ENCODE assay signal across 18 cellular contexts in genomic region chr2:64284751-64285150, GRCh38.
DNase-seq lines count a peak whose midpoint lies in the region; ATAC-seq and TF ChIP-seq lines count a peak whose summit lies in the region.
"Had no signal": no experiment of that assay in that cellular context is flagged by ENCODE, and none has a peak within 500 bp of the region (broad histone marks: within the 10 kb centered on the region; RNA-seq: fewer than 3 reads in every experiment).

No MANE protein-coding gene starts in this region.

- H3K4me1 Mint-ChIP-seq in activated T-helper 1 cell treated with anti-CD3 and anti-CD28 coated beads, Interleukin-12 subunit alpha, Interleukin-12 subunit beta, Interleukin-2, Interleukin-4 antibody, amounts not matched to agents 30 ng/mL and 10 ng/mL and 1 ng/mL, durations not matched to agents 14 hours and 24 hours and 36 hours (ENCODE audit: low read depth), result no peaks in the 10 kb centered on the region
- H3K4me1 Mint-ChIP-seq: activated naive CD8-positive, alpha-beta T cell treated with anti-CD3 and anti-CD28 coated beads for 36 hours had no signal

- no peak overlapping the region for H3K27ac Mint-ChIP-seq in activated T-helper 1 cell treated with anti-CD3 and anti-CD28 coated beads, Interleukin-12 subunit alpha, Interleukin-12 subunit beta, Interleukin-2, Interleukin-4 antibody, amounts not matched to agents 30 ng/mL and 10 ng/mL and 1 ng/mL, durations not matched to agents 14 hours and 24 hours and 36 hours
- H3K27ac Mint-ChIP-seq: activated naive CD8-positive, alpha-beta T cell treated with anti-CD3 and anti-CD28 coated beads for 36 hours had no signal

- H3K4me1 ChIP-seq in esophagus muscularis mucosa, result peaks cover 7 to 31% (median 28%) of the 10 kb centered on the region in 4 donors
- H3K4me1 ChIP-seq in rectal smooth muscle tissue (ENCODE audit: control insufficient read depth, insufficient read depth, low read length), result peaks cover 29% of the 10 kb centered on the region

- no peak for TF ChIP-seq CTCF in esophagus muscularis mucosa (IDR thresholded peaks at IDR 0.05)

- ATAC-seq in GM21825 (IDR thresholded peaks at IDR 0.05; ENCODE audit: unreplicated experiment), result no peak
- ATAC-seq: activated CD4-positive, CD25-positive, alpha-beta regulatory T cell treated with anti-CD3 and anti-CD28 coated beads, Interleukin-2, amount 50 U/mL, for 24 hours had no signal

- WGBS in esophagus muscularis mucosa, result 62% methylated on average over 3 of the region's 3 CpGs

- H3K27ac ChIP-seq in esophagus muscularis mucosa (replicated peaks in 1 of 4), result no peak overlapping the region
- peak overlapping the region; percentile 68 for H3K27ac ChIP-seq in rectal smooth muscle tissue (ENCODE audit: low read depth, low read length)

- intact Hi-C loops in esophagus muscularis mucosa (cut with DNase I), result no loop called here
- intact Hi-C loops in activated T-helper 1 cell treated with anti-CD3 and anti-CD28 coated beads, Interleukin-12 subunit alpha, Interleukin-12 subunit beta, Interleukin-2, Interleukin-4 antibody, amounts not matched to agents 30 ng/mL and 10 ng/mL and 1 ng/mL, durations not matched to agents 14 hours and 24 hours and 36 hours (cut with micrococcal nuclease), result no loop called here

- no peaks in the 10 kb centered on the region for H3K27me3 Mint-ChIP-seq in activated T-helper 1 cell treated with anti-CD3 and anti-CD28 coated beads, Interleukin-12 subunit alpha, Interleukin-12 subunit beta, Interleukin-2, Interleukin-4 antibody, amounts not matched to agents 30 ng/mL and 10 ng/mL and 1 ng/mL, durations not matched to agents 14 hours and 24 hours and 36 hours (ENCODE audit: insufficient read depth)
- H3K27me3 Mint-ChIP-seq: activated naive CD8-positive, alpha-beta T cell treated with anti-CD3 and anti-CD28 coated beads for 36 hours had no signal

- H3K9me3 Mint-ChIP-seq in activated T-helper 1 cell treated with anti-CD3 and anti-CD28 coated beads, Interleukin-12 subunit alpha, Interleukin-12 subunit beta, Interleukin-2, Interleukin-4 antibody, amounts not matched to agents 30 ng/mL and 10 ng/mL and 1 ng/mL, durations not matched to agents 14 hours and 24 hours and 36 hours, result no peaks in the 10 kb centered on the region
- H3K9me3 Mint-ChIP-seq: activated naive CD8-positive, alpha-beta T cell treated with anti-CD3 and anti-CD28 coated beads for 36 hours; neural crest cell had no signal

- no peak overlapping the region for H3K9ac ChIP-seq in rectal smooth muscle tissue (ENCODE audit: low read length)

- no peak overlapping the region for H3K4me3 Mint-ChIP-seq in activated T-helper 1 cell treated with anti-CD3 and anti-CD28 coated beads, Interleukin-12 subunit alpha, Interleukin-12 subunit beta, Interleukin-2, Interleukin-4 antibody, amounts not matched to agents 30 ng/mL and 10 ng/mL and 1 ng/mL, durations not matched to agents 14 hours and 24 hours and 36 hours
- H3K4me3 Mint-ChIP-seq: activated naive CD8-positive, alpha-beta T cell treated with anti-CD3 and anti-CD28 coated beads for 36 hours; neural crest cell had no signal

- no peaks in the 10 kb centered on the region for H3K9me3 ChIP-seq in esophagus muscularis mucosa
- H3K9me3 ChIP-seq: gastroesophageal sphincter, mucosa of descending colon had no signal

- TF ChIP-seq EP300 in esophagus muscularis mucosa (IDR thresholded peaks at IDR 0.05), result no peak

- no peak overlapping the region for H3K4me3 ChIP-seq in esophagus muscularis mucosa
- H3K4me3 ChIP-seq in rectal smooth muscle tissue (ENCODE audit: low read length), result no peak overlapping the region
- H3K4me3 ChIP-seq: gastroesophageal sphincter, mucosa of descending colon had no signal

- H3K27me3 ChIP-seq in esophagus muscularis mucosa, result no peaks in the 10 kb centered on the region
- H3K27me3 ChIP-seq in rectal smooth muscle tissue (ENCODE audit: control insufficient read depth, insufficient read depth, low read length), result no peaks in the 10 kb centered on the region
- H3K27me3 ChIP-seq: gastroesophageal sphincter had no signal

- H3K36me3 ChIP-seq in esophagus muscularis mucosa (no peaks in the 10 kb centered on the region), rectal smooth muscle tissue (ENCODE audit: control insufficient read depth, insufficient read depth, low read length) (no peaks in the 10 kb centered on the region)
- H3K36me3 ChIP-seq: gastroesophageal sphincter had no signal

- DNase-seq in DMS 273 (lab: John Stamatoyannopoulos, UW; ENCODE audit: unreplicated experiment) (peak; percentile 68), NCI-H345 (lab: John Stamatoyannopoulos, UW) (peak; percentile 49), esophagus muscularis mucosa (ENCODE audit: extremely low spot score) (peak; percentile 91), middle frontal gyrus (ENCODE audit: extremely low spot score, low spot score) (no peak)
- DNase-seq in activated T-helper 1 cell treated with anti-CD3 and anti-CD28 coated beads, Interleukin-12 subunit alpha, Interleukin-12 subunit beta, Interleukin-2, Interleukin-4 antibody, amounts not matched to agents 30 ng/mL and 10 ng/mL and 1 ng/mL, durations not matched to agents 14 hours and 24 hours and 36 hours (ENCODE audit: low spot score), result no peak
- DNase-seq: activated CD8-positive, alpha-beta memory T cell treated with anti-CD3 and anti-CD28 coated beads for 24 hours; activated naive CD8-positive, alpha-beta T cell treated with anti-CD3 and anti-CD28 coated beads for 36 hours; COR-L47; erythroblast; mucosa of descending colon; NCI-H1105; stimulated activated CD4-positive, alpha-beta T cell treated with anti-CD3 and anti-CD28 coated beads, Interleukin-12 subunit alpha, Interleukin-12 subunit beta, amount 100 ng/mL, for 4 hours; stimulated activated CD8-positive, alpha-beta memory T cell treated with anti-CD3 and anti-CD28 coated beads, Interleukin-4, amount 100 ng/mL, for 48 hours had no signal

- TF ChIP-seq POLR2A in esophagus muscularis mucosa (IDR thresholded peaks at IDR 0.05; ENCODE audit: low read depth), result no peak

- no peaks in the 10 kb centered on the region for H3K36me3 Mint-ChIP-seq in activated T-helper 1 cell treated with anti-CD3 and anti-CD28 coated beads, Interleukin-12 subunit alpha, Interleukin-12 subunit beta, Interleukin-2, Interleukin-4 antibody, amounts not matched to agents 30 ng/mL and 10 ng/mL and 1 ng/mL, durations not matched to agents 14 hours and 24 hours and 36 hours (ENCODE audit: low read depth)
- H3K36me3 Mint-ChIP-seq: activated naive CD8-positive, alpha-beta T cell treated with anti-CD3 and anti-CD28 coated beads for 36 hours had no signal

Comparison
In these comparisons a context has a peak if more than half of its experiments do, and no peak if none do; other contexts are left out.
1. DNase-seq: peak in DMS 273 (single experiment), NCI-H345 (single experiment) and esophagus muscularis mucosa (single experiment); none in activated T-helper 1 cell treated with anti-CD3 and anti-CD28 coated beads, Interleukin-12 subunit alpha, Interleukin-12 subunit beta, Interleukin-2, Interleukin-4 antibody, amounts not matched to agents 30 ng/mL and 10 ng/mL and 1 ng/mL, durations not matched to agents 14 hours and 24 hours and 36 hours (single experiment) and middle frontal gyrus (single experiment).